ENCODE assay signal across 8 cellular contexts in the genomic region with DNA sequence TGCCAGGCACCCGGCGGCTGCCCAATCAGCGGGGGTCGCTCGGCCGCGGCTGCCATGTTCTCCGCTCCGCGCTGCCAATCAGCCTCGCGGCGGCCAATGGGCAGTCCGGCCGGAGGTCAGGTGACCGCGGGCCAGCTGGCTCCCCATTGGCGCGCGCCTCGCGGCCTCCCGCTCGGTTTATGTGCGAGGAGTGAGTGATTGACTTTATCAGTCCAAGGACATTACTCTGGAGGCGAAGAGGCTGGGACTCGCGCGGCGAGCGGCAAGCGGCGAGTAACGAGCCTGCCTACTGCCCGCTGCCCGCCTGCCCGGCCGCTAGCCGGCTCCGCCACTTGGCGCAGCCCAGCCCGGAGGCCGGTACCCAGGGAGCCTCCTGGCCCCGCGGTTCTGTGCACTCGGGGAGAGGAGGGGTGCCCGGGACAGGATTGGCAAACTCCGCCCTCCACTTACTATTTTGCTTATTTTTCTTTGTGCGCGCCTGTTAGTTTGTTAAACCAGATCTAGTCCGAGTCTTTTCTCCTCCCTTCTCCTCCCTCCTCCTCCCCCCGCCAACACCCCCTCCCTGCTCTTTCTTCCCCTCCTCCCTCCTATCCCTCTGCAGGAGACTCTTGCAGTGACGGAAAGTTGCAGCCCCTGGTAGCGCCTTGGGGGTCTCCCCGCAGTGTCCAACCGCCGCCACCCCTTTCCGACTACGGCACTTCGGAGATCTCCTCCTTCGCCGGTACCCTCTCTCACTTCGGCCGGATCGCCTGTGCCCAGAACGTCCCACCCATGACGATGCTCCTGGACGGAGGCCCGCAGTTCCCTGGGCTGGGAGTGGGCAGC. TPM values are rescaled to one million over a fixed set of nuclear protein-coding genes. Genes with fewer than 3 reads are reported as not detected.
A peak's percentile ranks its signal among the peaks of the same experiment; 100 is the strongest.
DNase-seq lines count a peak whose midpoint lies in the region; ATAC-seq and TF ChIP-seq lines count a peak whose summit lies in the region.

A gene (plus strand): TSS at position 207 of the 825 bp plus-strand sequence. CDS start 565 bp downstream, at position 772.

- H3K79me2 ChIP-seq in H9 (ENCODE audit: insufficient read depth, low read length) (peaks cover 29% of the 10 kb centered on the region), SK-N-SH (ENCODE audit: insufficient read depth) (no peaks in the 10 kb centered on the region)

- peak within 1 kb of the TSS; percentile 62 for H3K14ac ChIP-seq in H9 (ENCODE audit: insufficient read depth, low read length)

- H4K20me1 ChIP-seq in H9 (ENCODE audit: control insufficient read depth, insufficient read depth, insufficient read length) (no peaks in the 10 kb centered on the region), SK-N-SH (ENCODE audit: insufficient read depth) (no peaks in the 10 kb centered on the region)

- POLR2A ChIA-PET in SK-N-SH (lab: Yijun Ruan, JAX), result no interaction called here

- H3K9me3 Mint-ChIP-seq in H9 (peaks cover 3 to 61% of the 10 kb centered on the region in 2 experiments; a peak in 4 of 5 replicates), nephron progenitor cell (peaks cover 31% of the 10 kb centered on the region)

- no peak within 1 kb of the TSS for H4K8ac ChIP-seq in H9 (replicated peaks; ENCODE audit: insufficient read length, low read depth, low read length)

- H3K4me1 Mint-ChIP-seq in H9, result peaks cover 17 to 37% of the 10 kb centered on the region in 2 experiments
- H3K4me1 Mint-ChIP-seq in nephron progenitor cell, result peaks cover 60% of the 10 kb centered on the region

- H3K79me1 ChIP-seq in H9 (ENCODE audit: insufficient read depth, low read depth, low read length, poor library complexity, severe bottlenecking), result no peaks in the 10 kb centered on the region

- H3K4me2 ChIP-seq in H9 (ENCODE audit: insufficient read depth, insufficient read length, low read length), result peak within 1 kb of the TSS; percentile 98
- H3K4me2 ChIP-seq in SK-N-SH, result peak within 1 kb of the TSS; percentile 67

- H2BK15ac ChIP-seq in H9 (ENCODE audit: low read depth, low read length), result no peak within 1 kb of the TSS

- no peak within 1 kb of the TSS for H3K23ac ChIP-seq in H9 (ENCODE audit: insufficient read length, low read depth, low read length)

- peaks cover 18% of the 10 kb centered on the region for H3K23me2 ChIP-seq in H9 (ENCODE audit: insufficient read length, low read depth, low read length, poor library complexity, severe bottlenecking)

- H3K4me3 ChIP-seq in SK-N-SH (ENCODE audit: low read depth in 2 of 2, low read length in 1 of 2), result peak within 1 kb of the TSS; percentile 33 to 43; a peak in 3 of 4 replicates
- peak within 1 kb of the TSS; percentile 39 for H3K4me3 ChIP-seq in fibroblast of the aortic adventitia (ENCODE audit: low read depth, low read length)

- H3K27me3 ChIP-seq in H9 (ENCODE audit: insufficient read depth, low read length) (no peaks in the 10 kb centered on the region), SK-N-SH (ENCODE audit: insufficient read depth) (peaks cover 52% of the 10 kb centered on the region)

- H2BK12ac ChIP-seq in H9 (ENCODE audit: insufficient read length, low read depth, low read length), result no peak within 1 kb of the TSS

- H2AFZ ChIP-seq in H9 (ENCODE audit: low read length) (no peak within 1 kb of the TSS), SK-N-SH (ENCODE audit: low read depth) (no peak within 1 kb of the TSS)

- no peak within 1 kb of the TSS for H4K5ac ChIP-seq in H9 (ENCODE audit: insufficient read length, low read depth, low read length)

- WGBS in H9 (ENCODE audit: extremely low coverage, insufficient read length, low lambda C conversion rate), result no CpG with 5 or more reads among the region's 69 CpGs
- WGBS in SK-N-SH (ENCODE audit: low lambda C conversion rate), result 52% methylated on average over 27 of the region's 69 CpGs

- no peak within 1 kb of the TSS for H3K18ac ChIP-seq in H9 (ENCODE audit: insufficient read length, low read depth, low read length)

- no peak within 1 kb of the TSS for H3K56ac ChIP-seq in H9 (ENCODE audit: insufficient read length, low read depth, low read length)

- TF ChIP-seq RAD21 in SK-N-SH (IDR thresholded peaks at IDR 0.05; ENCODE audit: low read length), result no peak

- H3K4me1 ChIP-seq in H9 (ENCODE audit: insufficient read depth, low read length) (no peaks in the 10 kb centered on the region; the same call in 1 of the 2 replicates), SK-N-SH (ENCODE audit: control insufficient read depth in 1 of 2, insufficient read depth in 2 of 2, low read depth in 1 of 2, low read length in 1 of 2) (no peaks in the 10 kb centered on the region)

- no peaks in the 10 kb centered on the region for H3K9me2 ChIP-seq in SK-N-SH

- peak within 1 kb of the TSS; percentile 81 for H3K9ac ChIP-seq in H9 (ENCODE audit: extremely low read depth, insufficient read length, low read length)
- H3K9ac ChIP-seq in SK-N-SH, result no peak within 1 kb of the TSS

- H3K36me3 ChIP-seq in SK-N-SH (replicated peaks in 1 of 2; ENCODE audit: control insufficient read depth in 1 of 2, insufficient read depth in 2 of 2, low read length in 1 of 2), result no peaks in the 10 kb centered on the region

- CTCF ChIA-PET in SK-N-SH (lab: Yijun Ruan, JAX), result interaction anchor here (0.6 kb wide), 1 partner anchor 1482 kb away, joined by 3 read pairs; no protein-coding TSS in a partner anchor

- no peak within 1 kb of the TSS for H3K4ac ChIP-seq in H9 (ENCODE audit: low read depth, low read length)

- no peak for ATAC-seq in HG03196 (IDR thresholded peaks at IDR 0.05; ENCODE audit: unreplicated experiment)

- H3K27me3 Mint-ChIP-seq in H9 (ENCODE audit: low read depth) (no peaks in the 10 kb centered on the region; the same call in 1 of the 2 replicates), nephron progenitor cell (ENCODE audit: low read depth, poor library complexity) (peaks cover 55% of the 10 kb centered on the region)

- DNase-seq in H9 (peak; percentile 88), SK-N-SH (peak; percentile 82), fibroblast of the aortic adventitia (ENCODE audit: low read depth) (peak; percentile 2), nephron progenitor cell (peak; percentile 80), LoVo (ENCODE audit: low spot score) (no peak), ureter (ENCODE audit: low spot score) (no peak)
- no peak for DNase-seq in NK-92 treated with Interleukin-12 subunit alpha and Interleukin-12 subunit beta, amount 100 ng/mL, for 24 hours (lab: John Stamatoyannopoulos, UW)

- no peak within 1 kb of the TSS for H2BK20ac ChIP-seq in H9 (ENCODE audit: low read depth, low read length, poor library complexity, severe bottlenecking)

- no peaks in the 10 kb centered on the region for H3F3A ChIP-seq in SK-N-SH (replicated peaks; ENCODE audit: insufficient read depth)

- peak within 1 kb of the TSS; percentile 52 to 89 (median 73); a peak in 6 of 7 replicates for H3K27ac Mint-ChIP-seq in H9
- H3K27ac Mint-ChIP-seq in nephron progenitor cell, result peak within 1 kb of the TSS; percentile 11

- H3T11ph ChIP-seq in H9 (ENCODE audit: low read length), result no peak within 1 kb of the TSS

- TF ChIP-seq CTCF in H9 (conservative IDR thresholded peaks at IDR 0.05) (no peak), SK-N-SH (IDR thresholded peaks at IDR 0.05) (no peak), fibroblast of the aortic adventitia (IDR thresholded peaks at IDR 0.05; ENCODE audit: insufficient read depth, low read length) (no peak), nephron progenitor cell (IDR thresholded peaks at IDR 0.05) (no peak)

- no peak for TF ChIP-seq EP300 in SK-N-SH (IDR thresholded peaks at IDR 0.05; ENCODE audit: borderline replicate concordance in 1 of 2, low read depth in 1 of 2, low read length in 1 of 2)

- no peaks in the 10 kb centered on the region for H3K9me3 ChIP-seq in H9 (ENCODE audit: control insufficient read depth, low read depth, low read length)
- H3K9me3 ChIP-seq in SK-N-SH, result no peaks in the 10 kb centered on the region

- H2AK5ac ChIP-seq in H9 (ENCODE audit: insufficient read length, low read length), result no peak within 1 kb of the TSS

- H3K4me3 Mint-ChIP-seq in H9 (peak within 1 kb of the TSS; percentile 94 to 98), nephron progenitor cell (peak within 1 kb of the TSS; percentile 86)

- H2BK120ac ChIP-seq in H9 (ENCODE audit: low read depth, low read length, poor library complexity, severe bottlenecking), result no peak within 1 kb of the TSS

- peaks cover 26 to 46% (median 39%) of the 10 kb centered on the region in 3 experiments for H3K36me3 Mint-ChIP-seq in H9 (ENCODE audit: insufficient read depth in 1 of 3, low read depth in 3 of 3)
- H3K36me3 Mint-ChIP-seq in nephron progenitor cell (ENCODE audit: low read depth), result no peaks in the 10 kb centered on the region

- no peak within 1 kb of the TSS for H2BK5ac ChIP-seq in H9 (ENCODE audit: insufficient read length, low read length)

- H3K27ac ChIP-seq in H9 (ENCODE audit: insufficient read length, low read depth, low read length) (no peak within 1 kb of the TSS), SK-N-SH (ENCODE audit: low read depth in 2 of 2, low read length in 1 of 2) (no peak within 1 kb of the TSS)

- H4K91ac ChIP-seq in H9 (ENCODE audit: insufficient read length, low read depth, low read length), result no peak within 1 kb of the TSS

TF ChIP-seq in SK-N-SH, 30 proteins besides CTCF, POLR2A, EP300 and RAD21 (continues in another document):
- TF ChIP-seq, protein P1, sequence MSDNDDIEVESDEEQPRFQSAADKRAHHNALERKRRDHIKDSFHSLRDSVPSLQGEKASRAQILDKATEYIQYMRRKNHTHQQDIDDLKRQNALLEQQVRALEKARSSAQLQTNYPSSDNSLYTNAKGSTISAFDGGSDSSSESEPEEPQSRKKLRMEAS (IDR thresholded peaks at IDR 0.05; ENCODE audit: low read depth), result 0 out of 2 replicates have a peak, but pooled peaks have one; percentile 25
- TF ChIP-seq, protein P2, sequence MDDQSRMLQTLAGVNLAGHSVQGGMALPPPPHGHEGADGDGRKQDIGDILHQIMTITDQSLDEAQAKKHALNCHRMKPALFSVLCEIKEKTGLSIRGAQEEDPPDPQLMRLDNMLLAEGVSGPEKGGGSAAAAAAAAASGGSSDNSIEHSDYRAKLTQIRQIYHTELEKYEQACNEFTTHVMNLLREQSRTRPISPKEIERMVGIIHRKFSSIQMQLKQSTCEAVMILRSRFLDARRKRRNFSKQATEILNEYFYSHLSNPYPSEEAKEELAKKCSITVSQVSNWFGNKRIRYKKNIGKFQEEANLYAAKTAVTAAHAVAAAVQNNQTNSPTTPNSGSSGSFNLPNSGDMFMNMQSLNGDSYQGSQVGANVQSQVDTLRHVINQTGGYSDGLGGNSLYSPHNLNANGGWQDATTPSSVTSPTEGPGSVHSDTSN (IDR thresholded peaks at IDR 0.05), result peak; percentile 91
- TF ChIP-seq, protein P3, sequence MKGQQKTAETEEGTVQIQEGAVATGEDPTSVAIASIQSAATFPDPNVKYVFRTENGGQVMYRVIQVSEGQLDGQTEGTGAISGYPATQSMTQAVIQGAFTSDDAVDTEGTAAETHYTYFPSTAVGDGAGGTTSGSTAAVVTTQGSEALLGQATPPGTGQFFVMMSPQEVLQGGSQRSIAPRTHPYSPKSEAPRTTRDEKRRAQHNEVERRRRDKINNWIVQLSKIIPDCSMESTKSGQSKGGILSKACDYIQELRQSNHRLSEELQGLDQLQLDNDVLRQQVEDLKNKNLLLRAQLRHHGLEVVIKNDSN (IDR thresholded peaks at IDR 0.05; ENCODE audit: borderline replicate concordance, low read depth), result peak; percentile 84

RNA-seq across cellular contexts. Expression of the gene that starts here (rescaled TPM):
- 126 and 128 TPM in 2 replicates for total RNA-seq in H9 (2021)
- not detected in 2 replicates for polyA plus RNA-seq in SK-N-SH (2012; rRNA removed)
- polyA plus RNA-seq in SK-N-SH (2012; cell fraction: cytosol; rRNA removed), result not detected in 2 replicates
- not detected in 2 replicates for polyA plus RNA-seq in SK-N-SH (2012; cell fraction: nucleus; rRNA removed)
- not detected in 2 replicates for total RNA-seq in fibroblast of the aortic adventitia (ENCODE audit: low replicate concordance)
- total RNA-seq in ureter, result not detected

Comparison
In these comparisons a context has a peak if more than half of its experiments do, and no peak if none do; other contexts are left out.
1. RNA of the gene that starts here (total RNA-seq): 126 to 128 TPM in H9; not detected in fibroblast of the aortic adventitia and not detected in ureter (single experiment); every median in the first group is over 100 times any median in the second.
2. Peak in DNase-seq, H3K4me3 ChIP-seq and H3K4me2 ChIP-seq in SK-N-SH; RNA of the gene not detected or under 1 TPM.
3. Peak in DNase-seq and H3K4me3 ChIP-seq in fibroblast of the aortic adventitia; RNA of the gene not detected or under 1 TPM.
4. DNase-seq: peak in H9 (single experiment) and nephron progenitor cell (single experiment); none in NK-92 treated with Interleukin-12 subunit alpha and Interleukin-12 subunit beta, amount 100 ng/mL, for 24 hours (single experiment), LoVo (single experiment) and ureter (single experiment).